Comparison of ENCODE assay signal across 9 cellular contexts in the genomic region with DNA sequence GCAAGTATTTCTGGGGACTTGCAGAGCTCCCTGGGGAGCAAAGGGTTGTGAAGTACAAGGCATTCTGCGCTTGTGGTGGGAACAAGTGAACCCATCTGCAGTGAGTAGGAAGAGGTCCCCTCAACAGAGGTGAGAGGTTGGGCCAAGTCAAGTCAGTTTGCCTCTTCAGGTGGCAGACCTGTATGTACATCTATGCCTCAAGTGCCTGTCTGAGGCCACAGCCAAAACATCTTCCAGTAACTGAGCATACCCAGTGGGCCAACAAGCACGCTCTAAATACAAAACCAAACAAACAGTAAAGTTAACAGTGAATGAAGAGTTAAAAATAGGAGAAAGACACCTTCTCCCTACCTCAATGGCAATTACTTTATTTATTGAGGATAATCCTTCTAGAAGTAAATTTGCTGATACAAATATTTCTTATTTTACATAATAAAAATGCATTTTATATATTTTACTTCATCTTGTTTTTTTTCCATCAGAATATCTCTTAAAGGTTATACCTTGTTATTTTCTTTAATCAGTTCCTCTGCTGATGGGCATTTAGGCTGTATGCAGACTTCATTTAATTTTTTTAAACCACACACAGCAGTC. TPM values are rescaled to one million over a fixed set of nuclear protein-coding genes. Genes with fewer than 3 reads are reported as not detected.
DNase-seq lines count a peak whose midpoint lies in the region; ATAC-seq and TF ChIP-seq lines count a peak whose summit lies in the region.
"Had no signal": no experiment of that assay in that cellular context is flagged by ENCODE, and none has a peak within 500 bp of the region (broad histone marks: within the 10 kb centered on the region; RNA-seq: fewer than 3 reads in every experiment).

No MANE protein-coding gene starts in this region.

- peaks cover 74 to 87% (median 76%) of the 10 kb centered on the region in 10 experiments for H3K4me1 ChIP-seq in BLaER1 treated with 17β-estradiol and CSF1 and Interleukin-3, amounts not matched to agents 10 nM and 100 nM
- H3K4me1 ChIP-seq in muscle layer of colon (ENCODE audit: insufficient read depth, low read length) (peaks cover 63% of the 10 kb centered on the region), mucosa of descending colon (ENCODE audit: low read depth) (peaks cover 14% of the 10 kb centered on the region)

- H3K36me3 Mint-ChIP-seq in activated CD8-positive, alpha-beta T cell treated with anti-CD3 and anti-CD28 coated beads, Interleukin-2, amount 10 ng/mL, durations not matched to agents 7 days and 5 days (ENCODE audit: low read depth) = peaks cover 61% of the 10 kb centered on the region

- peak; percentile 52 for DNase-seq in activated CD8-positive, alpha-beta T cell treated with anti-CD3 and anti-CD28 coated beads, Interleukin-2, amount 10 ng/mL, durations not matched to agents 7 days and 5 days
- DNase-seq in NCI-H187 (lab: John Stamatoyannopoulos, UW) (no peak), mucosa of descending colon (no peak), SKM-1 treated with dmso at 0.1 percent for 144 hours (lab: John Stamatoyannopoulos, UW; ENCODE audit: unreplicated experiment) (no peak)

- peak overlapping the region; percentile 94 to 100 (median 100); a peak in 21 of 22 replicates for H3K9ac ChIP-seq in BLaER1 treated with 17β-estradiol and CSF1 and Interleukin-3, amounts not matched to agents 10 nM and 100 nM
- H3K9ac ChIP-seq in muscle layer of colon (ENCODE audit: low read length) = peak overlapping the region; percentile 94

- H3K27ac Mint-ChIP-seq in activated CD8-positive, alpha-beta T cell treated with anti-CD3 and anti-CD28 coated beads, Interleukin-2, amount 10 ng/mL, durations not matched to agents 7 days and 5 days = peak overlapping the region; percentile 98

- no peaks in the 10 kb centered on the region for H3K27me3 Mint-ChIP-seq in activated CD8-positive, alpha-beta T cell treated with anti-CD3 and anti-CD28 coated beads, Interleukin-2, amount 10 ng/mL, durations not matched to agents 7 days and 5 days (ENCODE audit: low read depth)

- H3K4me2 ChIP-seq in BLaER1 treated with 17β-estradiol and CSF1 and Interleukin-3, amounts not matched to agents 10 nM and 100 nM = peak overlapping the region; percentile 91 to 99 (median 95)

- H3K9me3 Mint-ChIP-seq in activated CD8-positive, alpha-beta T cell treated with anti-CD3 and anti-CD28 coated beads, Interleukin-2, amount 10 ng/mL, durations not matched to agents 7 days and 5 days (ENCODE audit: insufficient read depth) = no peaks in the 10 kb centered on the region

- no peaks in the 10 kb centered on the region for H3K27me3 ChIP-seq in BLaER1 treated with 17β-estradiol and CSF1 and Interleukin-3, amounts not matched to agents 10 nM and 100 nM
- H3K27me3 ChIP-seq in muscle layer of colon (ENCODE audit: control insufficient read depth in 1 of 2, insufficient read depth in 2 of 2, low read length in 2 of 2) = no peaks in the 10 kb centered on the region

- H3K4me3 ChIP-seq in BLaER1 treated with 17β-estradiol and CSF1 and Interleukin-3, amounts not matched to agents 10 nM and 100 nM = peak overlapping the region; percentile 76 to 97 (median 90); a peak in 19 of 20 replicates
- peak overlapping the region; percentile 67 to 88 for H3K4me3 ChIP-seq in muscle layer of colon (ENCODE audit: low read depth in 1 of 2, low read length in 2 of 2)
- H3K4me3 ChIP-seq in mucosa of descending colon = no peak overlapping the region

- H3K9me3 ChIP-seq in BLaER1 treated with 17β-estradiol and CSF1 and Interleukin-3, amounts not matched to agents 10 nM and 100 nM (replicated peaks in 1 of 11) = no peaks in the 10 kb centered on the region
- no peaks in the 10 kb centered on the region for H3K9me3 ChIP-seq in muscle layer of colon (ENCODE audit: low read length)
- H3K9me3 ChIP-seq in mucosa of descending colon = no peaks in the 10 kb centered on the region

- CTCF ChIA-PET in activated CD8-positive, alpha-beta T cell treated with anti-CD3 and anti-CD28 coated beads, Interleukin-2, amount 10 ng/mL, durations not matched to agents 7 days and 5 days (lab: Charles Lee) = interaction anchor here (1.0 to 2.0 kb wide), 2 partner anchors 23 to 130 kb away, joined by 4 to 6 read pairs; no protein-coding TSS in a partner anchor

- peak; percentile 13 for ATAC-seq in GM21737 (IDR thresholded peaks at IDR 0.05; ENCODE audit: unreplicated experiment)
- ATAC-seq in activated CD8-positive, alpha-beta T cell treated with anti-CD3 and anti-CD28 coated beads, Interleukin-2, amount 10 ng/mL, durations not matched to agents 7 days and 5 days = peak; percentile 17
- ATAC-seq in HG03565 (IDR thresholded peaks at IDR 0.05; ENCODE audit: unreplicated experiment) = no peak
- ATAC-seq in mucosa of descending colon = no peak

- peak overlapping the region; percentile 91 to 100 (median 100) for H3K27ac ChIP-seq in BLaER1 treated with 17β-estradiol and CSF1 and Interleukin-3, amounts not matched to agents 10 nM and 100 nM
- peak overlapping the region; percentile 75 for H3K27ac ChIP-seq in muscle layer of colon (ENCODE audit: low read depth, low read length)
- H3K27ac ChIP-seq: VCaP had no signal

- POLR2A ChIA-PET in activated CD8-positive, alpha-beta T cell treated with anti-CD3 and anti-CD28 coated beads, Interleukin-2, amount 10 ng/mL, durations not matched to agents 7 days and 5 days (lab: Charles Lee) = interaction anchor here (0.8 to 1.2 kb wide), 4 partner anchors 21 to 124 kb away, joined by 3 to 5 read pairs (median 3); no protein-coding TSS in a partner anchor

- TF ChIP-seq CTCF in mucosa of descending colon (IDR thresholded peaks at IDR 0.05) = no peak

- peak overlapping the region; percentile 97 for H3K4me3 Mint-ChIP-seq in activated CD8-positive, alpha-beta T cell treated with anti-CD3 and anti-CD28 coated beads, Interleukin-2, amount 10 ng/mL, durations not matched to agents 7 days and 5 days

- H3K4me1 Mint-ChIP-seq in activated CD8-positive, alpha-beta T cell treated with anti-CD3 and anti-CD28 coated beads, Interleukin-2, amount 10 ng/mL, durations not matched to agents 7 days and 5 days (ENCODE audit: low read depth) = peaks cover 69% of the 10 kb centered on the region

- peaks cover 0 to 55% (median 45%) of the 10 kb centered on the region in 11 experiments; a peak in 19 of 22 replicates for H4K20me1 ChIP-seq in BLaER1 treated with 17β-estradiol and CSF1 and Interleukin-3, amounts not matched to agents 10 nM and 100 nM

- intact Hi-C loops in mucosa of descending colon (cut with DNase I, micrococcal nuclease) = no loop called here

- peaks cover 0 to 63% (median 47%) of the 10 kb centered on the region in 11 experiments; a peak in 17 of 22 replicates for H3K36me3 ChIP-seq in BLaER1 treated with 17β-estradiol and CSF1 and Interleukin-3, amounts not matched to agents 10 nM and 100 nM
- H3K36me3 ChIP-seq in muscle layer of colon (ENCODE audit: insufficient read depth, low read length) = no peaks in the 10 kb centered on the region
- no peaks in the 10 kb centered on the region for H3K36me3 ChIP-seq in mucosa of descending colon (ENCODE audit: low read depth)

RNA-seq across cellular contexts. Expression of gene GYPC, which starts 2.5 kb away (rescaled TPM):
- total RNA-seq in activated CD8-positive, alpha-beta T cell treated with anti-CD3 and anti-CD28 coated beads, Interleukin-2, amount 10 ng/mL, durations not matched to agents 7 days and 5 days = 100 to 1,000 TPM; 163 to 168 TPM
- total RNA-seq in mucosa of descending colon = 10 to 100 TPM in 2 of 3 donors, 1 to 10 TPM in 1; 6.3 to 67.8 (median 14.3) TPM

Comparison
In these comparisons a context has a peak if more than half of its experiments do, and no peak if none do; other contexts are left out.
1. ATAC-seq: peak in GM21737 (single experiment) and activated CD8-positive, alpha-beta T cell treated with anti-CD3 and anti-CD28 coated beads, Interleukin-2, amount 10 ng/mL, durations not matched to agents 7 days and 5 days (single experiment); none in HG03565 (single experiment) and mucosa of descending colon (single experiment).